In the genomic region with DNA sequence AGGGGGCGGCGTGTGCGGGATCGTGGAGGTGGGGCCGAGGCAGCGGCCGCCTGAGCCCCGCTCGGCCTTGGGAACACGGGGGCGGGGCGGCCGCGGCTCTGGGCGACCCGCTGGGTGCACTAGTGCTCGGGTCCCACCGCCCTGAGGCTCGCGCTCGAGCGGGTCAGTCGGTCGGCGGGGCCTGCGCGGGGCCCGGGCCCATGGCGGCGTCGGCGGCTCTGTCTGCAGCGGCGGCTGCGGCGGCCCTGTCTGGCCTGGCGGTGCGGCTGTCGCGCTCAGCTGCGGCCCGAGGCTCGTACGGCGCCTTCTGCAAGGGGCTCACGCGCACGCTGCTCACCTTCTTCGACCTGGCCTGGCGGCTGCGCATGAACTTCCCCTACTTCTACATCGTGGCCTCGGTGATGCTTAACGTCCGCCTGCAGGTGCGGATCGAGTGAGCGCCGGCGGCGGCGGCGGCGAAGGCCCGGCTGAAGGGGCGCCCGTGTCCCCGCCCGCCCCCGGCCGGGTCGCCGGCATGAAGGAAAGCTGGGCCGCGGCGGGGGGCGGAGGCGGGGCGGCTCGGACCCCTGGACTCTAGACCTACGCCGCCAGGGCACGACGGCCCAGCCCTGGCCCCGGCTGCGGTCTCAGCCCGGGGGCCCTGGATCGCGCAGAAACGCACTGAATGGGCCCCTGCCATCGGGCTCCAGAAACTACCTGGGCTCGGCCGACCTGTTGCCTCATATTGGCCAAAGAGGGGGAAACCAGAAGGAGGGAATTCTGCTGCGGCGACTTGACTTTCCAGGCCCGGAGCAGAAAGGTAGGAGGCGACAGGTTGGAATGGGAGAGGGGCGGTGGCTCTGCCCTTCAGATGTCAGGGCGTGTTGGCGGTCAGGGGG, we compare ENCODE assay signal across 8 cellular contexts. TPM values are rescaled to one million over a fixed set of nuclear protein-coding genes. Genes with fewer than 3 reads are reported as not detected.
DNase-seq lines count a peak whose midpoint lies in the region; ATAC-seq and TF ChIP-seq lines count a peak whose summit lies in the region.

SMIM10L2A (plus strand) TSS at position 13 of the 878 bp plus-strand sequence; CDS start at position 201, 188 bp downstream.

- peak within 1 kb of the TSS; percentile 45 for H3K4me2 ChIP-seq in neuronal stem cell (ENCODE audit: insufficient read depth, low read length, poor library complexity, severe bottlenecking)

- WGBS in neuronal stem cell (ENCODE audit: extremely low coverage in 2 of 2, insufficient read length in 2 of 2, insufficient replicate concordance in 1 of 2), 2 donors, result no CpG with 5 or more reads among the region's 100 CpGs

- DNase-seq in KBM-7 (peak; percentile 36), colonic mucosa (no peak), neuronal stem cell (ENCODE audit: low spot score) (no peak), GM03348 (ENCODE audit: low spot score) (no peak), NCI-H1436 treated with DMSO at 0.1 percent for 48 hours (lab: John Stamatoyannopoulos, UW) (no peak), HEK293T (ENCODE audit: extremely low spot score) (no peak)

- peak; percentile 43 for ATAC-seq in GM21717 (IDR thresholded peaks at IDR 0.05; ENCODE audit: unreplicated experiment)

- no peak within 1 kb of the TSS for H3K14ac ChIP-seq in neuronal stem cell (ENCODE audit: low read length)

- H3K4ac ChIP-seq in neuronal stem cell (ENCODE audit: low read length), result no peak within 1 kb of the TSS

- H2AFZ ChIP-seq in neuronal stem cell (ENCODE audit: low read length), result peak within 1 kb of the TSS; percentile 89

- in situ Hi-C loops in KBM-7 (cut with MboI; ENCODE audit: low pct_unique_long_range_greater_than_20kb, low sequenced_read_pairs), result no loop called here

- no peak within 1 kb of the TSS for H2BK15ac ChIP-seq in neuronal stem cell (ENCODE audit: low read length)

- no peaks in the 10 kb centered on the region for H3K36me3 ChIP-seq in ES-I3 (ENCODE audit: insufficient read depth, low read length)
- no peaks in the 10 kb centered on the region for H3K36me3 ChIP-seq in colonic mucosa
- H3K36me3 ChIP-seq in neuronal stem cell (replicated peaks in 1 of 2; ENCODE audit: control insufficient read depth in 2 of 2, insufficient read depth in 2 of 2, low read length in 2 of 2), result no peaks in the 10 kb centered on the region

- H3K4me1 ChIP-seq in ES-I3 (ENCODE audit: insufficient read depth, low read length) (peaks cover 17% of the 10 kb centered on the region; the same call in 1 of the 2 replicates), colonic mucosa (no peaks in the 10 kb centered on the region), neuronal stem cell (ENCODE audit: control insufficient read depth in 2 of 2, insufficient read depth in 1 of 2, low read depth in 1 of 2, low read length in 2 of 2) (no peaks in the 10 kb centered on the region)

- POLR2A ChIA-PET in HEK293T (lab: Yijun Ruan, JAX), result interaction anchor here (1.2 kb wide), 1 partner anchor 12 kb away, joined by 4 read pairs; no protein-coding TSS in a partner anchor

- peak within 1 kb of the TSS; percentile 67 for H3K9ac ChIP-seq in ES-I3 (ENCODE audit: low read depth, low read length)
- no peak within 1 kb of the TSS for H3K9ac ChIP-seq in colonic mucosa (ENCODE audit: low read depth in 2 of 2, low read length in 2 of 2)
- peak within 1 kb of the TSS; percentile 81 for H3K9ac ChIP-seq in neuronal stem cell (ENCODE audit: low read depth, low read length, poor library complexity)

- no peak within 1 kb of the TSS for H2BK5ac ChIP-seq in neuronal stem cell (ENCODE audit: low read length)

- no peak within 1 kb of the TSS for H2BK12ac ChIP-seq in neuronal stem cell (ENCODE audit: low read length)

- H3K9me3 ChIP-seq in ES-I3 (ENCODE audit: control insufficient read depth, insufficient read depth, low read length) (no peaks in the 10 kb centered on the region), colonic mucosa (no peaks in the 10 kb centered on the region), neuronal stem cell (replicated peaks in 1 of 2; ENCODE audit: control insufficient read depth in 2 of 2, insufficient read depth in 1 of 2, low read depth in 1 of 2, low read length in 2 of 2) (no peaks in the 10 kb centered on the region)

- no peak for TF ChIP-seq CTCF in colonic mucosa (IDR thresholded peaks at IDR 0.05)

- H3K27me3 ChIP-seq in colonic mucosa (no peaks in the 10 kb centered on the region), neuronal stem cell (ENCODE audit: control insufficient read depth in 3 of 3, insufficient read depth in 3 of 3, low read depth in 1 of 3, low read length in 3 of 3) (peaks cover 0 to 10% (median 0%) of the 10 kb centered on the region in 3 experiments)

- H4K91ac ChIP-seq in neuronal stem cell (ENCODE audit: low read depth, low read length, poor library complexity), result no peak within 1 kb of the TSS

- peak within 1 kb of the TSS; percentile 37 for H3K4me3 ChIP-seq in colonic mucosa
- H3K4me3 ChIP-seq in neuronal stem cell (ENCODE audit: low read length in 2 of 2), result peak within 1 kb of the TSS; percentile 40 to 80

- peak within 1 kb of the TSS; percentile 57 for H3K18ac ChIP-seq in neuronal stem cell (ENCODE audit: low read length)

- no peaks in the 10 kb centered on the region for H3K79me1 ChIP-seq in neuronal stem cell (ENCODE audit: low read depth, low read length)

- no peak within 1 kb of the TSS for H2AK5ac ChIP-seq in neuronal stem cell (ENCODE audit: low read depth, low read length)

- H3K23ac ChIP-seq in neuronal stem cell (ENCODE audit: low read depth, low read length, poor library complexity), result no peak within 1 kb of the TSS

- CTCF ChIA-PET in HEK293T (lab: Yijun Ruan, JAX), result interaction anchor here (0.6 kb wide), 1 partner anchor 732 kb away, joined by 3 read pairs; no protein-coding TSS in a partner anchor

- H4K8ac ChIP-seq in neuronal stem cell (ENCODE audit: low read depth, low read length), result no peak within 1 kb of the TSS

- intact Hi-C loops in colonic mucosa (cut with DNase I), result no loop called here

- H2BK120ac ChIP-seq in neuronal stem cell (ENCODE audit: low read depth, low read length), result no peak within 1 kb of the TSS

- no peak within 1 kb of the TSS for H3K27ac ChIP-seq in colonic mucosa
- H3K27ac ChIP-seq in neuronal stem cell (replicated peaks; ENCODE audit: low read length), result no peak within 1 kb of the TSS

TF ChIP-seq in HEK293T, 16 proteins besides CTCF, POLR2A, EP300 and RAD21:
- no peak for TF ChIP-seq NFRKB (IDR thresholded peaks at IDR 0.05)
- TF ChIP-seq ZNF384 (IDR thresholded peaks at IDR 0.05), result no peak
- no peak for TF ChIP-seq SP1 (IDR thresholded peaks at IDR 0.05)
- no peak for TF ChIP-seq HDGF (IDR thresholded peaks at IDR 0.05; ENCODE audit: borderline replicate concordance)
- TF ChIP-seq TARDBP (IDR thresholded peaks at IDR 0.05), result no peak
TF ChIP-seq in HEK293T: peak in this region for 0.

RNA-seq across cellular contexts. Expression of gene SMIM10L2A, which starts in this region (rescaled TPM):
- under 1 TPM; 0.27 to 0.35 TPM for total RNA-seq in colonic mucosa
- polyA plus RNA-seq in neuronal stem cell (2013, experiment 1 of 2), result 6.2 TPM
- polyA plus RNA-seq in neuronal stem cell (2013, experiment 2 of 2), result 6.0 TPM

Comparison
In these comparisons a context has a peak if more than half of its experiments do, and no peak if none do; other contexts are left out.
1. H3K9ac ChIP-seq: peak in ES-I3 (single experiment) and neuronal stem cell (single experiment); none in colonic mucosa (0 of 2).